In genomic region chr10:79111427-79111826, GRCh38 we compare ENCODE assay signal across 12 cellular contexts. TPM values are rescaled to one million over a fixed set of nuclear protein-coding genes. Genes with fewer than 3 reads are reported as not detected.
A peak's percentile ranks its signal among the peaks of the same experiment; 100 is the strongest.
DNase-seq lines count a peak whose midpoint lies in the region; ATAC-seq and TF ChIP-seq lines count a peak whose summit lies in the region.
"Had no signal": no experiment of that assay in that cellular context is flagged by ENCODE, and none has a peak within 500 bp of the region (broad histone marks: within the 10 kb centered on the region; RNA-seq: fewer than 3 reads in every experiment).

No MANE protein-coding gene starts in this region.

- H3K4me1 ChIP-seq in GM23338 (ENCODE audit: insufficient read depth) (peaks cover 31% of the 10 kb centered on the region), hepatocyte (ENCODE audit: insufficient read depth) (peaks cover 56% of the 10 kb centered on the region), smooth muscle cell (ENCODE audit: low read depth) (peaks cover 45% of the 10 kb centered on the region)

- DNase-seq in GM23338 (ENCODE audit: low spot score) = no peak
- DNase-seq in amniotic epithelial cell (ENCODE audit: low read depth) = peak; percentile 78
- peak; percentile 52 for DNase-seq in hepatocyte (ENCODE audit: low spot score)
- no peak for DNase-seq in smooth muscle cell (lab: John Stamatoyannopoulos, UW; ENCODE audit: unreplicated experiment)
- no peak for DNase-seq in SK-N-DZ (ENCODE audit: low spot score)
- no peak for DNase-seq in posterior cingulate gyrus
- DNase-seq in medulla oblongata (ENCODE audit: extremely low spot score) = no peak
- DNase-seq: activated naive CD4-positive, alpha-beta T cell treated with Interleukin-2 at 50 U/mL for 16 hours; DMS 273 treated with DMSO at 0.1 percent for 48 hours; NCI-H2171 treated with DMSO at 0.1 percent for 48 hours had no signal

- H4K20me1 ChIP-seq in GM23338 (replicated peaks; ENCODE audit: insufficient read depth) (peaks cover 6% of the 10 kb centered on the region; the same call in 1 of the 2 replicates), hepatocyte (ENCODE audit: insufficient read depth, poor library complexity, severe bottlenecking) (peaks cover 99% of the 10 kb centered on the region), smooth muscle cell (ENCODE audit: low read depth) (peaks cover 98% of the 10 kb centered on the region)

- H3K4me3 ChIP-seq in GM23338 = no peak overlapping the region
- no peak overlapping the region for H3K4me3 ChIP-seq in hepatocyte
- H3K4me3 ChIP-seq in smooth muscle cell = no peak overlapping the region
- H3K4me3 ChIP-seq: skin epidermis had no signal

- H3K9me3 Mint-ChIP-seq in GM23338 = no peaks in the 10 kb centered on the region

- no peaks in the 10 kb centered on the region for H3K27me3 ChIP-seq in GM23338 (ENCODE audit: insufficient read depth)
- no peaks in the 10 kb centered on the region for H3K27me3 ChIP-seq in hepatocyte
- H3K27me3 ChIP-seq in smooth muscle cell (ENCODE audit: low read depth) = no peaks in the 10 kb centered on the region

- intact Hi-C loops in posterior cingulate gyrus (cut with DNase I) = no loop called here

- peaks cover 9% of the 10 kb centered on the region; the same call in 1 of the 3 replicates for H3K36me3 Mint-ChIP-seq in GM23338 (ENCODE audit: low read depth)

- no peaks in the 10 kb centered on the region for H3F3A ChIP-seq in GM23338 (replicated peaks; ENCODE audit: low read depth)
- peaks cover 13% of the 10 kb centered on the region for H3F3A ChIP-seq in smooth muscle cell (ENCODE audit: low read depth)

- ATAC-seq in GM23338 (no peak), HG02798 (IDR thresholded peaks at IDR 0.05; ENCODE audit: poor library complexity, unreplicated experiment) (no peak)

- peaks cover 79% of the 10 kb centered on the region for H3K4me1 Mint-ChIP-seq in GM23338

- WGBS in hepatocyte (ENCODE audit: low lambda C conversion rate, missing lambda C conversion rate) = 59% methylated on average over 5 of the region's 5 CpGs
- 84% methylated on average over 5 of the region's 5 CpGs for WGBS in smooth muscle cell (ENCODE audit: low lambda C conversion rate)

- TF ChIP-seq CTCF in GM23338 (conservative IDR thresholded peaks at IDR 0.05; ENCODE audit: low read depth in 2 of 2) (no peak), hepatocyte (IDR thresholded peaks at IDR 0.05; ENCODE audit: poor library complexity) (no peak), smooth muscle cell (IDR thresholded peaks at IDR 0.05; ENCODE audit: borderline replicate concordance, insufficient read depth, poor library complexity, severe bottlenecking) (no peak)

- H3K9me3 ChIP-seq in hepatocyte (ENCODE audit: low read depth) (no peaks in the 10 kb centered on the region), smooth muscle cell (replicated peaks; ENCODE audit: low read depth) (no peaks in the 10 kb centered on the region)

- peak overlapping the region; percentile 24; the same call in 1 of the 2 replicates for H3K27ac Mint-ChIP-seq in GM23338

- H3K4me2 ChIP-seq in GM23338 = no peak overlapping the region
- peak overlapping the region; percentile 64 for H3K4me2 ChIP-seq in hepatocyte
- H3K4me2 ChIP-seq in smooth muscle cell = no peak overlapping the region

- H3K36me3 ChIP-seq in GM23338 (ENCODE audit: insufficient read depth) (no peaks in the 10 kb centered on the region), hepatocyte (replicated peaks; ENCODE audit: insufficient read depth, low read depth) (no peaks in the 10 kb centered on the region), smooth muscle cell (ENCODE audit: low read depth) (no peaks in the 10 kb centered on the region)

- H3K79me2 ChIP-seq in GM23338 (replicated peaks; ENCODE audit: insufficient read depth) (peaks cover 92% of the 10 kb centered on the region), hepatocyte (peaks cover 98% of the 10 kb centered on the region), smooth muscle cell (ENCODE audit: low read depth) (peaks cover 98% of the 10 kb centered on the region)

- no peak overlapping the region for H3K4me3 Mint-ChIP-seq in GM23338

- no peak overlapping the region for H3K9ac ChIP-seq in smooth muscle cell (ENCODE audit: low read depth)

- H3K9me2 ChIP-seq in GM23338 (ENCODE audit: insufficient read depth) (no peaks in the 10 kb centered on the region), hepatocyte (replicated peaks; ENCODE audit: insufficient read depth) (no peaks in the 10 kb centered on the region)

- no peak overlapping the region for H3K27ac ChIP-seq in GM23338 (ENCODE audit: low read depth)
- H3K27ac ChIP-seq in hepatocyte = peak overlapping the region; percentile 78
- peak overlapping the region; percentile 92 for H3K27ac ChIP-seq in smooth muscle cell (ENCODE audit: low read depth)

- peaks cover 17% of the 10 kb centered on the region for H3K27me3 Mint-ChIP-seq in GM23338 (ENCODE audit: insufficient read depth, low read depth, poor library complexity)

- no peak overlapping the region for H2AFZ ChIP-seq in GM23338
- no peak overlapping the region for H2AFZ ChIP-seq in hepatocyte
- H2AFZ ChIP-seq in smooth muscle cell (ENCODE audit: low read depth) = no peak overlapping the region

TF ChIP-seq in GM23338, 12 proteins besides CTCF, POLR2A, EP300 and RAD21 (continues in another document):
- TF ChIP-seq CREB1 (CRISPR knock-in tag; IDR thresholded peaks at IDR 0.05; ENCODE audit: low read depth) = no peak
- TF ChIP-seq, protein P1, sequence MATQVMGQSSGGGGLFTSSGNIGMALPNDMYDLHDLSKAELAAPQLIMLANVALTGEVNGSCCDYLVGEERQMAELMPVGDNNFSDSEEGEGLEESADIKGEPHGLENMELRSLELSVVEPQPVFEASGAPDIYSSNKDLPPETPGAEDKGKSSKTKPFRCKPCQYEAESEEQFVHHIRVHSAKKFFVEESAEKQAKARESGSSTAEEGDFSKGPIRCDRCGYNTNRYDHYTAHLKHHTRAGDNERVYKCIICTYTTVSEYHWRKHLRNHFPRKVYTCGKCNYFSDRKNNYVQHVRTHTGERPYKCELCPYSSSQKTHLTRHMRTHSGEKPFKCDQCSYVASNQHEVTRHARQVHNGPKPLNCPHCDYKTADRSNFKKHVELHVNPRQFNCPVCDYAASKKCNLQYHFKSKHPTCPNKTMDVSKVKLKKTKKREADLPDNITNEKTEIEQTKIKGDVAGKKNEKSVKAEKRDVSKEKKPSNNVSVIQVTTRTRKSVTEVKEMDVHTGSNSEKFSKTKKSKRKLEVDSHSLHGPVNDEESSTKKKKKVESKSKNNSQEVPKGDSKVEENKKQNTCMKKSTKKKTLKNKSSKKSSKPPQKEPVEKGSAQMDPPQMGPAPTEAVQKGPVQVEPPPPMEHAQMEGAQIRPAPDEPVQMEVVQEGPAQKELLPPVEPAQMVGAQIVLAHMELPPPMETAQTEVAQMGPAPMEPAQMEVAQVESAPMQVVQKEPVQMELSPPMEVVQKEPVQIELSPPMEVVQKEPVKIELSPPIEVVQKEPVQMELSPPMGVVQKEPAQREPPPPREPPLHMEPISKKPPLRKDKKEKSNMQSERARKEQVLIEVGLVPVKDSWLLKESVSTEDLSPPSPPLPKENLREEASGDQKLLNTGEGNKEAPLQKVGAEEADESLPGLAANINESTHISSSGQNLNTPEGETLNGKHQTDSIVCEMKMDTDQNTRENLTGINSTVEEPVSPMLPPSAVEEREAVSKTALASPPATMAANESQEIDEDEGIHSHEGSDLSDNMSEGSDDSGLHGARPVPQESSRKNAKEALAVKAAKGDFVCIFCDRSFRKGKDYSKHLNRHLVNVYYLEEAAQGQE (IDR thresholded peaks at IDR 0.05; ENCODE audit: unreplicated experiment) = no peak
- TF ChIP-seq NANOG (IDR thresholded peaks at IDR 0.05; ENCODE audit: borderline replicate concordance) = no peak
- no peak for TF ChIP-seq JUNB (IDR thresholded peaks at IDR 0.05; ENCODE audit: unreplicated experiment)
- TF ChIP-seq ETS1 (IDR thresholded peaks at IDR 0.05) = no peak

RNA-seq across cellular contexts. Expression of gene ZMIZ1, which starts 42.7 kb away (rescaled TPM):
- total RNA-seq in GM23338 (2014; rRNA removed; shearing (Covaris generic)) = 25.9 and 30.9 TPM in 2 replicates
- polyA plus RNA-seq in GM23338 (2016; fragmentation: Nextera tagmentation; extraction: Ambion mirVana) (9.2 and 9.4 TPM in 2 replicates), hepatocyte (32.4 and 34.4 TPM in 2 replicates), smooth muscle cell (24.2 and 28.9 TPM in 2 replicates)
- total RNA-seq in hepatocyte (16.5 and 30.9 TPM in 2 replicates), smooth muscle cell (12.0 and 31.3 TPM in 2 replicates)
- polyA plus RNA-seq in SK-N-DZ (2014; cell fraction: cytosol; rRNA removed) = 59.1 and 66.8 TPM in 2 replicates
- polyA plus RNA-seq in SK-N-DZ (2014; cell fraction: nucleus; rRNA removed) = 30.6 and 71.5 TPM in 2 replicates

Comparison
In these comparisons a context has a peak if more than half of its experiments do, and no peak if none do; other contexts are left out.
1. DNase-seq: peak in amniotic epithelial cell (single experiment) and hepatocyte (single experiment); none in GM23338 (single experiment), smooth muscle cell (single experiment), SK-N-DZ (single experiment), posterior cingulate gyrus (0 of 10) and medulla oblongata (single experiment).